In the genomic region with DNA sequence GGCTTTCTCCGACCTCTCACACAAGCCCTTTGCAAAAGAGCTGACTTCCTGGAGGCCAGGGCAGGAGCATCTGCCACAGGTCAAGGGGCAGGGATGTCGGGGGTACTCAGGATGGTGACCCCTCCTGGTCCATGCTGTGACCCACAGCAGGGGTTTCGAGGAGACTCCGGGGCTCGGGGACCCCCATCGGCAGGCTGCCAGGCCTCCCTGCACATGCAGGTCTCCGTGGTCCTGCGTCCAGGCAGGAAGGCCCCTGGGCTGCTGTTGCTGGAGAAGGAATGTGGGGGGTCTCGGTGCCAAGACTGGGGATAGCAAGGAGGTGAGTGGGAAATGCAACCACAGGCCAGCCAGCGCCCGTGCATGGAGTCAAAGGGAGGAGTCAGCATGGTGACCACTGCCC, we compare ENCODE assay signal across 1 cellular context.
TF ChIP-seq lines count a peak whose summit lies in the region.

No MANE protein-coding gene starts in this region.

TF ChIP-seq in H1, 55 proteins besides CTCF, POLR2A, EP300 and RAD21:
- TF ChIP-seq, protein P1, sequence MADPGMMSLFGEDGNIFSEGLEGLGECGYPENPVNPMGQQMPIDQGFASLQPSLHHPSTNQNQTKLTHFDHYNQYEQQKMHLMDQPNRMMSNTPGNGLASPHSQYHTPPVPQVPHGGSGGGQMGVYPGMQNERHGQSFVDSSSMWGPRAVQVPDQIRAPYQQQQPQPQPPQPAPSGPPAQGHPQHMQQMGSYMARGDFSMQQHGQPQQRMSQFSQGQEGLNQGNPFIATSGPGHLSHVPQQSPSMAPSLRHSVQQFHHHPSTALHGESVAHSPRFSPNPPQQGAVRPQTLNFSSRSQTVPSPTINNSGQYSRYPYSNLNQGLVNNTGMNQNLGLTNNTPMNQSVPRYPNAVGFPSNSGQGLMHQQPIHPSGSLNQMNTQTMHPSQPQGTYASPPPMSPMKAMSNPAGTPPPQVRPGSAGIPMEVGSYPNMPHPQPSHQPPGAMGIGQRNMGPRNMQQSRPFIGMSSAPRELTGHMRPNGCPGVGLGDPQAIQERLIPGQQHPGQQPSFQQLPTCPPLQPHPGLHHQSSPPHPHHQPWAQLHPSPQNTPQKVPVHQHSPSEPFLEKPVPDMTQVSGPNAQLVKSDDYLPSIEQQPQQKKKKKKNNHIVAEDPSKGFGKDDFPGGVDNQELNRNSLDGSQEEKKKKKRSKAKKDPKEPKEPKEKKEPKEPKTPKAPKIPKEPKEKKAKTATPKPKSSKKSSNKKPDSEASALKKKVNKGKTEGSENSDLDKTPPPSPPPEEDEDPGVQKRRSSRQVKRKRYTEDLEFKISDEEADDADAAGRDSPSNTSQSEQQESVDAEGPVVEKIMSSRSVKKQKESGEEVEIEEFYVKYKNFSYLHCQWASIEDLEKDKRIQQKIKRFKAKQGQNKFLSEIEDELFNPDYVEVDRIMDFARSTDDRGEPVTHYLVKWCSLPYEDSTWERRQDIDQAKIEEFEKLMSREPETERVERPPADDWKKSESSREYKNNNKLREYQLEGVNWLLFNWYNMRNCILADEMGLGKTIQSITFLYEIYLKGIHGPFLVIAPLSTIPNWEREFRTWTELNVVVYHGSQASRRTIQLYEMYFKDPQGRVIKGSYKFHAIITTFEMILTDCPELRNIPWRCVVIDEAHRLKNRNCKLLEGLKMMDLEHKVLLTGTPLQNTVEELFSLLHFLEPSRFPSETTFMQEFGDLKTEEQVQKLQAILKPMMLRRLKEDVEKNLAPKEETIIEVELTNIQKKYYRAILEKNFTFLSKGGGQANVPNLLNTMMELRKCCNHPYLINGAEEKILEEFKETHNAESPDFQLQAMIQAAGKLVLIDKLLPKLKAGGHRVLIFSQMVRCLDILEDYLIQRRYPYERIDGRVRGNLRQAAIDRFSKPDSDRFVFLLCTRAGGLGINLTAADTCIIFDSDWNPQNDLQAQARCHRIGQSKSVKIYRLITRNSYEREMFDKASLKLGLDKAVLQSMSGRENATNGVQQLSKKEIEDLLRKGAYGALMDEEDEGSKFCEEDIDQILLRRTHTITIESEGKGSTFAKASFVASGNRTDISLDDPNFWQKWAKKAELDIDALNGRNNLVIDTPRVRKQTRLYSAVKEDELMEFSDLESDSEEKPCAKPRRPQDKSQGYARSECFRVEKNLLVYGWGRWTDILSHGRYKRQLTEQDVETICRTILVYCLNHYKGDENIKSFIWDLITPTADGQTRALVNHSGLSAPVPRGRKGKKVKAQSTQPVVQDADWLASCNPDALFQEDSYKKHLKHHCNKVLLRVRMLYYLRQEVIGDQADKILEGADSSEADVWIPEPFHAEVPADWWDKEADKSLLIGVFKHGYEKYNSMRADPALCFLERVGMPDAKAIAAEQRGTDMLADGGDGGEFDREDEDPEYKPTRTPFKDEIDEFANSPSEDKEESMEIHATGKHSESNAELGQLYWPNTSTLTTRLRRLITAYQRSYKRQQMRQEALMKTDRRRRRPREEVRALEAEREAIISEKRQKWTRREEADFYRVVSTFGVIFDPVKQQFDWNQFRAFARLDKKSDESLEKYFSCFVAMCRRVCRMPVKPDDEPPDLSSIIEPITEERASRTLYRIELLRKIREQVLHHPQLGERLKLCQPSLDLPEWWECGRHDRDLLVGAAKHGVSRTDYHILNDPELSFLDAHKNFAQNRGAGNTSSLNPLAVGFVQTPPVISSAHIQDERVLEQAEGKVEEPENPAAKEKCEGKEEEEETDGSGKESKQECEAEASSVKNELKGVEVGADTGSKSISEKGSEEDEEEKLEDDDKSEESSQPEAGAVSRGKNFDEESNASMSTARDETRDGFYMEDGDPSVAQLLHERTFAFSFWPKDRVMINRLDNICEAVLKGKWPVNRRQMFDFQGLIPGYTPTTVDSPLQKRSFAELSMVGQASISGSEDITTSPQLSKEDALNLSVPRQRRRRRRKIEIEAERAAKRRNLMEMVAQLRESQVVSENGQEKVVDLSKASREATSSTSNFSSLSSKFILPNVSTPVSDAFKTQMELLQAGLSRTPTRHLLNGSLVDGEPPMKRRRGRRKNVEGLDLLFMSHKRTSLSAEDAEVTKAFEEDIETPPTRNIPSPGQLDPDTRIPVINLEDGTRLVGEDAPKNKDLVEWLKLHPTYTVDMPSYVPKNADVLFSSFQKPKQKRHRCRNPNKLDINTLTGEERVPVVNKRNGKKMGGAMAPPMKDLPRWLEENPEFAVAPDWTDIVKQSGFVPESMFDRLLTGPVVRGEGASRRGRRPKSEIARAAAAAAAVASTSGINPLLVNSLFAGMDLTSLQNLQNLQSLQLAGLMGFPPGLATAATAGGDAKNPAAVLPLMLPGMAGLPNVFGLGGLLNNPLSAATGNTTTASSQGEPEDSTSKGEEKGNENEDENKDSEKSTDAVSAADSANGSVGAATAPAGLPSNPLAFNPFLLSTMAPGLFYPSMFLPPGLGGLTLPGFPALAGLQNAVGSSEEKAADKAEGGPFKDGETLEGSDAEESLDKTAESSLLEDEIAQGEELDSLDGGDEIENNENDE (IDR thresholded peaks at IDR 0.05; ENCODE audit: insufficient replicate concordance, low read length), result no peak
- TF ChIP-seq ASH2L (IDR thresholded peaks at IDR 0.05; ENCODE audit: low read length) (no peak), EGR1 (IDR thresholded peaks at IDR 0.05; ENCODE audit: borderline replicate concordance, low read depth, low read length) (no peak), NRF1 (IDR thresholded peaks at IDR 0.05; ENCODE audit: low read depth, low read length) (no peak), TAF7 (optimal IDR thresholded peaks at IDR 0.05; ENCODE audit: borderline replicate concordance, low read depth, low read length) (no peak), SP2 (IDR thresholded peaks at IDR 0.05; ENCODE audit: low read length) (no peak), CBX5 (IDR thresholded peaks at IDR 0.05; ENCODE audit: low read depth, low read length) (no peak)
- TF ChIP-seq, protein P2, sequence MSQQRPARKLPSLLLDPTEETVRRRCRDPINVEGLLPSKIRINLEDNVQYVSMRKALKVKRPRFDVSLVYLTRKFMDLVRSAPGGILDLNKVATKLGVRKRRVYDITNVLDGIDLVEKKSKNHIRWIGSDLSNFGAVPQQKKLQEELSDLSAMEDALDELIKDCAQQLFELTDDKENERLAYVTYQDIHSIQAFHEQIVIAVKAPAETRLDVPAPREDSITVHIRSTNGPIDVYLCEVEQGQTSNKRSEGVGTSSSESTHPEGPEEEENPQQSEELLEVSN (IDR thresholded peaks at IDR 0.05), result no peak
